Comparison of ENCODE assay signal across 18 cellular contexts in the genomic region with DNA sequence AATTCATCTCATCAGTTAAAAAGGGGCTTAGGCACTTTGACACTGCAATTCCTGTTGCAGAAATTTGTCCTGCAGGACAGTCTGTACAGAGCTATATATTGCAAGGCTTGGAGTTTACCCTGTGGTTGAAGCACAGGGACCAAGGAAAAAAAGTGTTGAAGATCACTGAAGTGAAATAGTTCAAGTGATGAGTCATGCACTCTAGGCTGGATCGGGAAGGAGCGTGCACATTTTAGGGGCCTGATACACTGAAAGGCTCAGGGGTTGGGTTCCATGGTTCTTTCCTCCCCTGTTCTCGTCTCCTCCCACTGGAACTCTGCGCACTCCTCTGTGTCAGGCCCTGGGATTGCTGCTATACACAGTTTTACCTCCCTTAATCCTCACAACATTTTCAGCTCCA.
A peak's percentile ranks its signal among the peaks of the same experiment; 100 is the strongest.
DNase-seq lines count a peak whose midpoint lies in the region; ATAC-seq and TF ChIP-seq lines count a peak whose summit lies in the region.
"Had no signal": no experiment of that assay in that cellular context is flagged by ENCODE, and none has a peak within 500 bp of the region (broad histone marks: within the 10 kb centered on the region; RNA-seq: fewer than 3 reads in every experiment).

No MANE protein-coding gene starts in this region.

- TF ChIP-seq CTCF in choroid plexus epithelial cell (conservative IDR thresholded peaks at IDR 0.05; ENCODE audit: low read depth, low read length) (no peak), osteoblast (IDR thresholded peaks at IDR 0.05; ENCODE audit: extremely low read depth, low read depth, low read length) (no peak), lower leg skin (IDR thresholded peaks at IDR 0.05) (no peak)

- no peak overlapping the region for H2AFZ ChIP-seq in osteoblast (ENCODE audit: low read length)

- no peak for TF ChIP-seq POLR2A in lower leg skin (IDR thresholded peaks at IDR 0.05)

- intact Hi-C loops in lower leg skin (cut with DNase I; ENCODE audit: low total_unique reads) (no loop called here), left ventricle myocardium superior (cut with micrococcal nuclease) (no loop called here)

- no peaks in the 10 kb centered on the region for H3K36me3 ChIP-seq in osteoblast (ENCODE audit: insufficient read depth, low read length)
- H3K36me3 ChIP-seq: adrenal gland had no signal

- H4K20me1 ChIP-seq in osteoblast (ENCODE audit: insufficient read depth, low read length): no peaks in the 10 kb centered on the region

- ATAC-seq in left ventricle myocardium superior: no peak
- ATAC-seq: activated CD4-positive, alpha-beta T cell treated with anti-CD3 and anti-CD28 coated beads for 36 hours; Panc1 had no signal

- no peaks in the 10 kb centered on the region for H3K4me1 ChIP-seq in osteoblast (ENCODE audit: insufficient read depth, low read length)
- H3K4me1 ChIP-seq: adrenal gland had no signal

- peaks cover 5% of the 10 kb centered on the region for H3K27me3 ChIP-seq in osteoblast (ENCODE audit: insufficient read depth, low read length)
- H3K27me3 ChIP-seq: adrenal gland had no signal

- H3K27ac ChIP-seq in osteoblast (ENCODE audit: low read depth, low read length): no peak overlapping the region
- H3K27ac ChIP-seq: adrenal gland had no signal

- no peaks in the 10 kb centered on the region for H3K9me3 ChIP-seq in osteoblast (ENCODE audit: low read depth, low read length)
- H3K9me3 ChIP-seq: adrenal gland had no signal

- H3K4me3 ChIP-seq in choroid plexus epithelial cell (ENCODE audit: low read depth, low read length): no peak overlapping the region
- no peak overlapping the region for H3K4me3 ChIP-seq in osteoblast (ENCODE audit: insufficient read depth, low read length)
- H3K4me3 ChIP-seq in lower leg skin (ENCODE audit: low read depth, poor library complexity, severe bottlenecking): no peak overlapping the region
- H3K4me3 ChIP-seq: adrenal gland had no signal

- H3K4me2 ChIP-seq in osteoblast (ENCODE audit: insufficient read depth, low read length): no peak overlapping the region

- 63 to 73% methylated on average over 4 of the region's 4 CpGs for WGBS in lower leg skin, 2 donors

- DNase-seq in Daoy (ENCODE audit: low read depth): peak; percentile 17
- peak; percentile 42 for DNase-seq in LHCN-M2 (ENCODE audit: low read depth)
- DNase-seq in choroid plexus epithelial cell (ENCODE audit: low read depth): peak; percentile 3
- DNase-seq in osteoblast (ENCODE audit: insufficient read length, low spot score, missing footprints): peak; percentile 65
- DNase-seq in activated CD4-positive, CD25-positive, alpha-beta regulatory T cell treated with anti-CD3 and anti-CD28 coated beads, Interleukin-2, amount 50 U/mL, for 72 hours: no peak
- DNase-seq in lower leg skin (ENCODE audit: low spot score in 2 of 2): no peak
- no peak for DNase-seq in left ventricle myocardium superior
- DNase-seq: activated CD4-positive, alpha-beta T cell treated with anti-CD3 and anti-CD28 coated beads for 36 hours; activated gamma-delta T cell; activated T-cell treated with anti-CD3 and anti-CD28 coated beads, Interleukin-2, amount 50 U/mL, for 1 hour; adrenal gland; GOT3; KBM-7; naive B cell; NCI-H146; NCI-H510A treated with DMSO at 0.1 percent for 48 hours; SIG-M5 had no signal

- no peaks in the 10 kb centered on the region for H3K79me2 ChIP-seq in osteoblast (ENCODE audit: insufficient read depth, low read length)

Comparison
In these comparisons a context has a peak if more than half of its experiments do, and no peak if none do; other contexts are left out.
1. DNase-seq: peak in Daoy (single experiment), LHCN-M2 (single experiment), choroid plexus epithelial cell (single experiment) and osteoblast (single experiment); none in activated CD4-positive, CD25-positive, alpha-beta regulatory T cell treated with anti-CD3 and anti-CD28 coated beads, Interleukin-2, amount 50 U/mL, for 72 hours (single experiment), lower leg skin (0 of 2) and left ventricle myocardium superior (single experiment).